17 cellular contexts compared by ENCODE assay signal in genomic region chr1:53316742-53317650, GRCh38. TPM values are rescaled to one million over a fixed set of nuclear protein-coding genes. Genes with fewer than 3 reads are reported as not detected.
DNase-seq lines count a peak whose midpoint lies in the region; ATAC-seq, FAIRE-seq and TF ChIP-seq lines count a peak whose summit lies in the region.
"Had no signal": no experiment of that assay in that cellular context is flagged by ENCODE, and none has a peak within 500 bp of the region (broad histone marks: within the 10 kb centered on the region; RNA-seq: fewer than 3 reads in every experiment).

No MANE protein-coding gene starts in this region.

- H3K18ac ChIP-seq in H9 (ENCODE audit: insufficient read length, low read depth, low read length), result no peak overlapping the region

- H3K9me3 ChIP-seq in CD8-positive, alpha-beta T cell (ENCODE audit: low read length), result no peaks in the 10 kb centered on the region
- H3K9me3 ChIP-seq in H9 (ENCODE audit: control insufficient read depth, low read depth, low read length), result no peaks in the 10 kb centered on the region
- no peaks in the 10 kb centered on the region for H3K9me3 ChIP-seq in SK-N-MC (ENCODE audit: low read depth, low read length)
- no peaks in the 10 kb centered on the region for H3K9me3 ChIP-seq in kidney (ENCODE audit: control insufficient read depth in 1 of 2, low read length in 2 of 2)
- H3K9me3 ChIP-seq: gastrocnemius medialis, pancreas had no signal

- no peaks in the 10 kb centered on the region for H3K36me3 ChIP-seq in CD8-positive, alpha-beta T cell (ENCODE audit: insufficient read depth, low read length)
- H3K36me3 ChIP-seq in SK-N-MC (ENCODE audit: insufficient read depth, low read length), result peaks cover 14% of the 10 kb centered on the region; the same call in 1 of the 2 replicates
- H3K36me3 ChIP-seq in kidney (ENCODE audit: control insufficient read depth in 1 of 2, insufficient read depth in 2 of 2, low read length in 2 of 2), result no peaks in the 10 kb centered on the region
- H3K36me3 ChIP-seq: gastrocnemius medialis, pancreas had no signal

- no peak overlapping the region for H3K27ac ChIP-seq in CD8-positive, alpha-beta T cell (ENCODE audit: low read depth, low read length)
- H3K27ac ChIP-seq in H9 (ENCODE audit: insufficient read length, low read depth, low read length) (no peak overlapping the region), SK-N-MC (peak overlapping the region; percentile 82), kidney (ENCODE audit: low read depth in 2 of 2, low read length in 2 of 2) (peak overlapping the region in 1 of 2 donors; percentile 43), coronary artery (no peak overlapping the region)
- H3K27ac ChIP-seq: gastrocnemius medialis had no signal

- H3K4me3 Mint-ChIP-seq in CD8-positive, alpha-beta T cell, result no peak overlapping the region
- H3K4me3 Mint-ChIP-seq in H9 (peak overlapping the region in 1 of 2 experiments; percentile 17; a peak in 1 of 5 replicates), CD14-positive monocyte (no peak overlapping the region)
- H3K4me3 Mint-ChIP-seq: activated CD4-positive, alpha-beta memory T cell treated with anti-CD3 and anti-CD28 coated beads for 36 hours; CD4-positive, alpha-beta memory T cell; stimulated activated naive CD8-positive, alpha-beta T cell treated with anti-CD3 and anti-CD28 coated beads, Interleukin-15, Interleukin-2, amounts not matched to agents 100 ng/mL and 50 ng/mL, for 24 hours had no signal

- H2AK5ac ChIP-seq in H9 (ENCODE audit: insufficient read length, low read length), result no peak overlapping the region

- no peaks in the 10 kb centered on the region for H3K79me1 ChIP-seq in H9 (ENCODE audit: insufficient read depth, low read depth, low read length, poor library complexity, severe bottlenecking)

- H3T11ph ChIP-seq in H9 (ENCODE audit: low read length), result no peak overlapping the region

- H2BK12ac ChIP-seq in H9 (ENCODE audit: insufficient read length, low read depth, low read length), result no peak overlapping the region

- no peaks in the 10 kb centered on the region for H3K9me3 Mint-ChIP-seq in CD8-positive, alpha-beta T cell
- no peaks in the 10 kb centered on the region for H3K9me3 Mint-ChIP-seq in H9
- H3K9me3 Mint-ChIP-seq in CD14-positive monocyte, result no peaks in the 10 kb centered on the region
- H3K9me3 Mint-ChIP-seq: activated CD4-positive, alpha-beta memory T cell treated with anti-CD3 and anti-CD28 coated beads for 36 hours; stimulated activated naive CD8-positive, alpha-beta T cell treated with anti-CD3 and anti-CD28 coated beads, Interleukin-15, Interleukin-2, amounts not matched to agents 100 ng/mL and 50 ng/mL, for 24 hours had no signal

- H3K4ac ChIP-seq in H9 (ENCODE audit: low read depth, low read length), result no peak overlapping the region

- peak overlapping the region; percentile 32 for H3K27ac Mint-ChIP-seq in CD8-positive, alpha-beta T cell
- H3K27ac Mint-ChIP-seq in H9 (peak overlapping the region; percentile 39 to 95 (median 85); a peak in 3 of 7 replicates), CD14-positive monocyte (peak overlapping the region in 2 of 7 donors; percentile 64 to 68)
- H3K27ac Mint-ChIP-seq: activated CD4-positive, alpha-beta memory T cell treated with anti-CD3 and anti-CD28 coated beads for 36 hours; stimulated activated naive CD8-positive, alpha-beta T cell treated with anti-CD3 and anti-CD28 coated beads, Interleukin-15, Interleukin-2, amounts not matched to agents 100 ng/mL and 50 ng/mL, for 24 hours had no signal

- H3K9ac ChIP-seq in H9 (ENCODE audit: extremely low read depth, insufficient read length, low read length) (no peak overlapping the region), SK-N-MC (ENCODE audit: insufficient read length) (peak overlapping the region; percentile 32), kidney (ENCODE audit: low read length in 2 of 2) (no peak overlapping the region)

- no peak overlapping the region for H2BK20ac ChIP-seq in H9 (ENCODE audit: low read depth, low read length, poor library complexity, severe bottlenecking)

- no peak overlapping the region for H3K14ac ChIP-seq in H9 (ENCODE audit: insufficient read depth, low read length)

- no peak overlapping the region for H3K56ac ChIP-seq in H9 (ENCODE audit: insufficient read length, low read depth, low read length)

- no peaks in the 10 kb centered on the region for H3K4me1 ChIP-seq in CD8-positive, alpha-beta T cell (ENCODE audit: insufficient read depth, low read length)
- H3K4me1 ChIP-seq in H9 (ENCODE audit: insufficient read depth, low read length), result no peaks in the 10 kb centered on the region
- H3K4me1 ChIP-seq in kidney (ENCODE audit: control insufficient read depth in 1 of 2, insufficient read depth in 1 of 2, low read depth in 1 of 2, low read length in 2 of 2), result peaks cover 0 to 7% of the 10 kb centered on the region in 2 donors
- H3K4me1 ChIP-seq: pancreas had no signal

- no peak for ATAC-seq in CD8-positive, alpha-beta T cell
- ATAC-seq in HG03196 (IDR thresholded peaks at IDR 0.05; ENCODE audit: unreplicated experiment), result no peak
- ATAC-seq: gastrocnemius medialis had no signal

- H3K79me2 ChIP-seq in H9 (ENCODE audit: insufficient read depth, low read length), result peaks cover 2% of the 10 kb centered on the region; the same call in 1 of the 2 replicates

- no peak overlapping the region for H2BK15ac ChIP-seq in H9 (ENCODE audit: low read depth, low read length)

- no peak for TF ChIP-seq CTCF in CD8-positive, alpha-beta T cell (IDR thresholded peaks at IDR 0.05)
- TF ChIP-seq CTCF in H9 (conservative IDR thresholded peaks at IDR 0.05) (no peak), kidney (IDR thresholded peaks at IDR 0.05; ENCODE audit: borderline replicate concordance, extremely low read depth, insufficient read depth) (no peak), CD14-positive monocyte (IDR thresholded peaks at IDR 0.05) (no peak), coronary artery (IDR thresholded peaks at IDR 0.05) (no peak)

- H3K27me3 ChIP-seq in CD8-positive, alpha-beta T cell (ENCODE audit: insufficient read depth, low read length), result no peaks in the 10 kb centered on the region
- H3K27me3 ChIP-seq in H9 (ENCODE audit: insufficient read depth, low read length), result no peaks in the 10 kb centered on the region
- H3K27me3 ChIP-seq: gastrocnemius medialis, pancreas had no signal

- no peaks in the 10 kb centered on the region for H4K20me1 ChIP-seq in H9 (ENCODE audit: control insufficient read depth, insufficient read depth, insufficient read length)

- no peak overlapping the region for H4K91ac ChIP-seq in H9 (ENCODE audit: insufficient read length, low read depth, low read length)

- intact Hi-C loops in CD8-positive, alpha-beta T cell (cut with DNase I, micrococcal nuclease), result no loop called here
- intact Hi-C loops in kidney (cut with DNase I), result no loop called here
- intact Hi-C loops in CD14-positive monocyte (cut with micrococcal nuclease), result no loop called here

- H2BK5ac ChIP-seq in H9 (ENCODE audit: insufficient read length, low read length), result no peak overlapping the region

- DNase-seq in CD8-positive, alpha-beta T cell, result no peak
- DNase-seq in H9 (no peak), SK-N-MC (ENCODE audit: low read depth, low spot score) (no peak), kidney (peak; percentile 44), NCI-H1436 (lab: John Stamatoyannopoulos, UW) (no peak), CD14-positive monocyte (ENCODE audit: low spot score) (no peak), coronary artery (ENCODE audit: low spot score) (no peak)
- DNase-seq: activated CD4-positive, alpha-beta memory T cell treated with anti-CD3 and anti-CD28 coated beads for 36 hours; gastrocnemius medialis; GOT3; KG1; NCI-H345; pancreas; stimulated activated CD4-positive, alpha-beta T cell treated with anti-CD3 and anti-CD28 coated beads, Interleukin-1b, Interleukin-23, amount 100 ng/mL, for 48 hours had no signal

- no CpG with 5 or more reads among the region's 19 CpGs for WGBS in H9 (ENCODE audit: extremely low coverage, insufficient read length, low lambda C conversion rate)

- no peak overlapping the region for H4K8ac ChIP-seq in H9 (replicated peaks; ENCODE audit: insufficient read length, low read depth, low read length)

- H3K36me3 Mint-ChIP-seq in CD8-positive, alpha-beta T cell, result peaks cover 3% of the 10 kb centered on the region
- H3K36me3 Mint-ChIP-seq in H9 (ENCODE audit: insufficient read depth in 1 of 3, low read depth in 3 of 3) (peaks cover 18 to 81% (median 54%) of the 10 kb centered on the region in 3 experiments; a peak in 6 of 7 replicates), CD14-positive monocyte (peaks cover 26 to 74% of the 10 kb centered on the region in 2 donors)

- no peak overlapping the region for H3K4me2 ChIP-seq in H9 (ENCODE audit: insufficient read depth, insufficient read length, low read length)

- no peaks in the 10 kb centered on the region for H3K27me3 Mint-ChIP-seq in CD8-positive, alpha-beta T cell (ENCODE audit: low read depth)
- H3K27me3 Mint-ChIP-seq in H9 (ENCODE audit: low read depth) (no peaks in the 10 kb centered on the region; the same call in 1 of the 2 replicates), CD14-positive monocyte (ENCODE audit: low read depth in 3 of 3) (peaks cover 0 to 1% (median 0%) of the 10 kb centered on the region in 3 donors)
- H3K27me3 Mint-ChIP-seq: activated CD4-positive, alpha-beta memory T cell treated with anti-CD3 and anti-CD28 coated beads for 36 hours; CD4-positive, alpha-beta memory T cell; stimulated activated naive CD8-positive, alpha-beta T cell treated with anti-CD3 and anti-CD28 coated beads, Interleukin-15, Interleukin-2, amounts not matched to agents 100 ng/mL and 50 ng/mL, for 24 hours had no signal

- no peak overlapping the region for H2BK120ac ChIP-seq in H9 (ENCODE audit: low read depth, low read length, poor library complexity, severe bottlenecking)

- POLR2A ChIA-PET in CD8-positive, alpha-beta T cell (lab: Charles Lee), result no interaction called here

- CTCF ChIA-PET in CD8-positive, alpha-beta T cell (lab: Charles Lee), result interaction anchor here (2.8 kb wide), 1 partner anchor 39 kb away, joined by 7 read pairs; no protein-coding TSS in a partner anchor

- FAIRE-seq in kidney (lab: Jason Lieb, UNC), result no peak
- FAIRE-seq: pancreas had no signal

- no peak overlapping the region for H4K5ac ChIP-seq in H9 (ENCODE audit: insufficient read length, low read depth, low read length)

- no peaks in the 10 kb centered on the region for H3K23me2 ChIP-seq in H9 (ENCODE audit: insufficient read length, low read depth, low read length, poor library complexity, severe bottlenecking)

- H3K4me1 Mint-ChIP-seq in CD8-positive, alpha-beta T cell (ENCODE audit: low read depth), result no peaks in the 10 kb centered on the region
- H3K4me1 Mint-ChIP-seq in H9 (peaks cover 16 to 19% of the 10 kb centered on the region in 2 experiments), CD14-positive monocyte (peaks cover 3% of the 10 kb centered on the region)

- H3K23ac ChIP-seq in H9 (ENCODE audit: insufficient read length, low read depth, low read length), result no peak overlapping the region

- no peak overlapping the region for H2AFZ ChIP-seq in H9 (ENCODE audit: low read length)

- no peak overlapping the region for H3K4me3 ChIP-seq in CD8-positive, alpha-beta T cell (ENCODE audit: low read depth, low read length)
- peak overlapping the region; percentile 28; the same call in 1 of the 2 replicates for H3K4me3 ChIP-seq in SK-N-MC
- H3K4me3 ChIP-seq in kidney (ENCODE audit: low read length in 2 of 2), result no peak overlapping the region
- H3K4me3 ChIP-seq in coronary artery, result no peak overlapping the region
- H3K4me3 ChIP-seq: gastrocnemius medialis, pancreas had no signal

RNA-seq across cellular contexts. Expression of gene LRP8, which starts 10.9 kb away (rescaled TPM):
- 1 to 10 TPM; 7.8 to 8.9 TPM for total RNA-seq in CD8-positive, alpha-beta T cell
- total RNA-seq in H9 (2021) (69.2 and 78.6 TPM in 2 replicates), kidney (6.9 TPM)
- polyA plus RNA-seq in kidney (ENCODE audit: insufficient read depth, low read depth, low replicate concordance) (1.4 TPM), CD14-positive monocyte (under 1 TPM; 0.76 to 0.95 TPM)
